ENCODE assay signal across 1 cellular context in the genomic region with DNA sequence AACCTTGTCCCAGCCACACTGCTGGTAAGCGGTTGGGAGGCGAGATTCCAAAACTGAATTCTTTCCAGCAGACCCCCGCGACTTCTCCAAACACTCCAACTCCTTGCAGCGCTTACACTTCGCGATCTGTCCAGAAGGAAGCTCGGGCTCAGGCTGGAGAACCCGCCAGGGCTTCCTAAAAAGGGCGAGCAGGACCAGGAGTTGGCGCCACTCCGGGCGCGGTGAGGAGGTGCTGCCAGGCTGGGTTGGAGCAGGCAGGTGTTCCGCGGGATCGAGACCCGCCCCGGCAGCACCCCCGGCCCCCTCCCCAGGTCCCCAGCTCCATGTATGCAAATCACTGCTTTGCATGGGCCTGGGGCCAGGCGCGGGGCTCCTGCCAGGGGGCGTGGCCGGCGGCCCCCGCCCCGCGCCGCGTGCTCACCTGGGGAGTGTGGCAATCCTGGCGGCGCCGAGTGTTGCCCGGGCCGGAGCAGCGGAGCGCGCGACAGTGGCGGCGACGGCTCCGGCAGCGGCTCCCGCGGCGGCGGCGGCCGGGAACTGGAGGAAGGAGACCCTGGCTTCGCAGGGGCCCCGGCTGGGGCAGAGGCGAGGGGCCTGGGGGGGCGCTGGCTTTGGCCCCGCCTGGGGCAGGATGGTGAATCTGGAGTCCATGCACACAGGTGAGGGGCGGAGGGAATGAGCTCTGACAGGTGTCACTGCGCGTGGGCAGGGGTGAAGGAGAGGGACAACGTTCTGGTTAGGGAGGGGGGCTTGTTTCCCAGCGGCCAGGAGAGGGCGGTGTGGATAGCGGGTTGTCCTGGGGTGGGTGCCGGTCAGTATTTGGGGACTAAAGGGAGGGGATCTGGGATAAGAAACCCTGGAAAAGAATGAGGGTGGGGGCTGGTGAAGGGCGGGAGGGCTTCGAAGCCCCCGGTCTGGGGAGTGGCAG.
TF ChIP-seq lines count a peak whose summit lies in the region.

A gene (plus strand): TSS at position 428 of the 928 bp plus-strand sequence. CDS start 204 bp downstream, at position 632.

TF ChIP-seq in HepG2, 621 proteins besides CTCF, POLR2A, EP300 and RAD21 (continued from another document):
- TF ChIP-seq, protein P1, sequence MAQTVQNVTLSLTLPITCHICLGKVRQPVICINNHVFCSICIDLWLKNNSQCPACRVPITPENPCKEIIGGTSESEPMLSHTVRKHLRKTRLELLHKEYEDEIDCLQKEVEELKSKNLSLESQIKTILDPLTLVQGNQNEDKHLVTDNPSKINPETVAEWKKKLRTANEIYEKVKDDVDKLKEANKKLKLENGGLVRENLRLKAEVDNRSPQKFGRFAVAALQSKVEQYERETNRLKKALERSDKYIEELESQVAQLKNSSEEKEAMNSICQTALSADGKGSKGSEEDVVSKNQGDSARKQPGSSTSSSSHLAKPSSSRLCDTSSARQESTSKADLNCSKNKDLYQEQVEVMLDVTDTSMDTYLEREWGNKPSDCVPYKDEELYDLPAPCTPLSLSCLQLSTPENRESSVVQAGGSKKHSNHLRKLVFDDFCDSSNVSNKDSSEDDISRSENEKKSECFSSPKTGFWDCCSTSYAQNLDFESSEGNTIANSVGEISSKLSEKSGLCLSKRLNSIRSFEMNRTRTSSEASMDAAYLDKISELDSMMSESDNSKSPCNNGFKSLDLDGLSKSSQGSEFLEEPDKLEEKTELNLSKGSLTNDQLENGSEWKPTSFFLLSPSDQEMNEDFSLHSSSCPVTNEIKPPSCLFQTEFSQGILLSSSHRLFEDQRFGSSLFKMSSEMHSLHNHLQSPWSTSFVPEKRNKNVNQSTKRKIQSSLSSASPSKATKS (CRISPR knock-in tag; IDR thresholded peaks at IDR 0.05) = no peak
- TF ChIP-seq ZSCAN25 (CRISPR knock-in tag; IDR thresholded peaks at IDR 0.05) (peak; percentile 53; the same call in 1 of the 2 replicates), SNAI1 (CRISPR knock-in tag; IDR thresholded peaks at IDR 0.05; ENCODE audit: borderline replicate concordance) (no peak)
- TF ChIP-seq, protein P2, sequence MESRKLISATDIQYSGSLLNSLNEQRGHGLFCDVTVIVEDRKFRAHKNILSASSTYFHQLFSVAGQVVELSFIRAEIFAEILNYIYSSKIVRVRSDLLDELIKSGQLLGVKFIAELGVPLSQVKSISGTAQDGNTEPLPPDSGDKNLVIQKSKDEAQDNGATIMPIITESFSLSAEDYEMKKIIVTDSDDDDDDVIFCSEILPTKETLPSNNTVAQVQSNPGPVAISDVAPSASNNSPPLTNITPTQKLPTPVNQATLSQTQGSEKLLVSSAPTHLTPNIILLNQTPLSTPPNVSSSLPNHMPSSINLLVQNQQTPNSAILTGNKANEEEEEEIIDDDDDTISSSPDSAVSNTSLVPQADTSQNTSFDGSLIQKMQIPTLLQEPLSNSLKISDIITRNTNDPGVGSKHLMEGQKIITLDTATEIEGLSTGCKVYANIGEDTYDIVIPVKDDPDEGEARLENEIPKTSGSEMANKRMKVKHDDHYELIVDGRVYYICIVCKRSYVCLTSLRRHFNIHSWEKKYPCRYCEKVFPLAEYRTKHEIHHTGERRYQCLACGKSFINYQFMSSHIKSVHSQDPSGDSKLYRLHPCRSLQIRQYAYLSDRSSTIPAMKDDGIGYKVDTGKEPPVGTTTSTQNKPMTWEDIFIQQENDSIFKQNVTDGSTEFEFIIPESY (CRISPR knock-in tag; IDR thresholded peaks at IDR 0.05) = 0 out of 2 replicates have a peak, but pooled peaks have one; percentile 34
- TF ChIP-seq, protein P3, sequence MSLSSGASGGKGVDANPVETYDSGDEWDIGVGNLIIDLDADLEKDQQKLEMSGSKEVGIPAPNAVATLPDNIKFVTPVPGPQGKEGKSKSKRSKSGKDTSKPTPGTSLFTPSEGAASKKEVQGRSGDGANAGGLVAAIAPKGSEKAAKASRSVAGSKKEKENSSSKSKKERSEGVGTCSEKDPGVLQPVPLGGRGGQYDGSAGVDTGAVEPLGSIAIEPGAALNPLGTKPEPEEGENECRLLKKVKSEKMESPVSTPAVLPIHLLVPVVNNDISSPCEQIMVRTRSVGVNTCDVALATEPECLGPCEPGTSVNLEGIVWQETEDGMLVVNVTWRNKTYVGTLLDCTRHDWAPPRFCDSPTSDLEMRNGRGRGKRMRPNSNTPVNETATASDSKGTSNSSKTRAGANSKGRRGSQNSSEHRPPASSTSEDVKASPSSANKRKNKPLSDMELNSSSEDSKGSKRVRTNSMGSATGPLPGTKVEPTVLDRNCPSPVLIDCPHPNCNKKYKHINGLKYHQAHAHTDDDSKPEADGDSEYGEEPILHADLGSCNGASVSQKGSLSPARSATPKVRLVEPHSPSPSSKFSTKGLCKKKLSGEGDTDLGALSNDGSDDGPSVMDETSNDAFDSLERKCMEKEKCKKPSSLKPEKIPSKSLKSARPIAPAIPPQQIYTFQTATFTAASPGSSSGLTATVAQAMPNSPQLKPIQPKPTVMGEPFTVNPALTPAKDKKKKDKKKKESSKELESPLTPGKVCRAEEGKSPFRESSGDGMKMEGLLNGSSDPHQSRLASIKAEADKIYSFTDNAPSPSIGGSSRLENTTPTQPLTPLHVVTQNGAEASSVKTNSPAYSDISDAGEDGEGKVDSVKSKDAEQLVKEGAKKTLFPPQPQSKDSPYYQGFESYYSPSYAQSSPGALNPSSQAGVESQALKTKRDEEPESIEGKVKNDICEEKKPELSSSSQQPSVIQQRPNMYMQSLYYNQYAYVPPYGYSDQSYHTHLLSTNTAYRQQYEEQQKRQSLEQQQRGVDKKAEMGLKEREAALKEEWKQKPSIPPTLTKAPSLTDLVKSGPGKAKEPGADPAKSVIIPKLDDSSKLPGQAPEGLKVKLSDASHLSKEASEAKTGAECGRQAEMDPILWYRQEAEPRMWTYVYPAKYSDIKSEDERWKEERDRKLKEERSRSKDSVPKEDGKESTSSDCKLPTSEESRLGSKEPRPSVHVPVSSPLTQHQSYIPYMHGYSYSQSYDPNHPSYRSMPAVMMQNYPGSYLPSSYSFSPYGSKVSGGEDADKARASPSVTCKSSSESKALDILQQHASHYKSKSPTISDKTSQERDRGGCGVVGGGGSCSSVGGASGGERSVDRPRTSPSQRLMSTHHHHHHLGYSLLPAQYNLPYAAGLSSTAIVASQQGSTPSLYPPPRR (CRISPR knock-in tag; IDR thresholded peaks at IDR 0.05; ENCODE audit: borderline replicate concordance) = no peak
